Comparison of ENCODE assay signal across 12 cellular contexts in genomic region chr6:51934098-51934497, GRCh38.
DNase-seq lines count a peak whose midpoint lies in the region; ATAC-seq, FAIRE-seq and TF ChIP-seq lines count a peak whose summit lies in the region.
"Had no signal": no experiment of that assay in that cellular context is flagged by ENCODE, and none has a peak within 500 bp of the region (broad histone marks: within the 10 kb centered on the region; RNA-seq: fewer than 3 reads in every experiment).

No MANE protein-coding gene starts in this region.

- H2AFZ ChIP-seq in KMS-11 (ENCODE audit: low read depth): no peak overlapping the region
- H2AFZ ChIP-seq in GM12878 (ENCODE audit: control insufficient read depth, low read depth, low read length): no peak overlapping the region

- POLR2A ChIA-PET in MCF 10A (lab: Yijun Ruan, JAX): no interaction called here
- POLR2A ChIA-PET in GM12878 (lab: Charles Lee): no interaction called here

- TF ChIP-seq EP300 in GM12878 (IDR thresholded peaks at IDR 0.05; ENCODE audit: borderline replicate concordance in 1 of 2, control insufficient read depth in 1 of 2, low read depth in 2 of 2, low read length in 2 of 2): no peak

- peaks cover 12% of the 10 kb centered on the region for H3K27me3 Mint-ChIP-seq in MCF 10A (ENCODE audit: insufficient read depth, unreplicated experiment)
- H3K27me3 Mint-ChIP-seq: B cell had no signal

- H3K9me3 Mint-ChIP-seq in MCF 10A (ENCODE audit: unreplicated experiment): no peaks in the 10 kb centered on the region

- no peaks in the 10 kb centered on the region for H4K20me1 ChIP-seq in KMS-11 (ENCODE audit: insufficient read depth)
- no peaks in the 10 kb centered on the region for H4K20me1 ChIP-seq in GM12878 (ENCODE audit: control insufficient read depth, insufficient read depth)

- H3K4me1 Mint-ChIP-seq in MCF 10A (ENCODE audit: insufficient read depth, unreplicated experiment): no peaks in the 10 kb centered on the region
- H3K4me1 Mint-ChIP-seq: B cell had no signal

- no peaks in the 10 kb centered on the region for H3K79me2 ChIP-seq in KMS-11 (ENCODE audit: insufficient read depth, low read depth)
- H3K79me2 ChIP-seq in GM12878 (ENCODE audit: control insufficient read depth, insufficient read depth, low read length): no peaks in the 10 kb centered on the region

- ATAC-seq in GM12878 (peak; percentile 81), left ventricle myocardium superior (no peak)
- ATAC-seq: left colon had no signal

- H3K9ac ChIP-seq in KMS-11 (no peak overlapping the region), GM12878 (ENCODE audit: control insufficient read depth, insufficient read depth, low read length) (no peak overlapping the region)

- H3K4me3 ChIP-seq in breast epithelium (no peak overlapping the region), KMS-11 (IDR thresholded peaks at IDR 0.05; ENCODE audit: insufficient read depth, low read depth, low read length) (no peak overlapping the region), GM12878 (no peak overlapping the region), tibial artery (no peak overlapping the region)

- no peak overlapping the region for H3K4me3 Mint-ChIP-seq in MCF 10A (ENCODE audit: unreplicated experiment)
- H3K4me3 Mint-ChIP-seq: B cell had no signal

- H3K36me3 Mint-ChIP-seq in MCF 10A (ENCODE audit: insufficient read depth, unreplicated experiment): no peaks in the 10 kb centered on the region

- no peaks in the 10 kb centered on the region for H3K9me3 ChIP-seq in breast epithelium
- no peaks in the 10 kb centered on the region for H3K9me3 ChIP-seq in GM12878 (replicated peaks; ENCODE audit: control insufficient read depth, insufficient read depth, low read length)
- no peaks in the 10 kb centered on the region for H3K9me3 ChIP-seq in tibial artery

- no peaks in the 10 kb centered on the region for H3K27me3 ChIP-seq in breast epithelium
- no peaks in the 10 kb centered on the region for H3K27me3 ChIP-seq in KMS-11 (ENCODE audit: insufficient read depth, low read depth)
- no peaks in the 10 kb centered on the region for H3K27me3 ChIP-seq in GM12878 (replicated peaks in 1 of 2; ENCODE audit: control insufficient read depth in 2 of 2, insufficient read depth in 2 of 2, low read length in 1 of 2)
- no peaks in the 10 kb centered on the region for H3K27me3 ChIP-seq in tibial artery

- peak; percentile 28 for DNase-seq in MCF 10A (ENCODE audit: unreplicated experiment)
- no peak for DNase-seq in breast epithelium (ENCODE audit: low spot score in 2 of 2)
- DNase-seq in GM12878 (ENCODE audit: low read depth, low spot score): no peak
- DNase-seq in caudate nucleus (lab: John Stamatoyannopoulos, UW): no peak
- no peak for DNase-seq in left ventricle myocardium superior
- DNase-seq in cerebellar nuclear complex (lab: John Stamatoyannopoulos, UW): no peak
- DNase-seq in tibial artery: no peak
- DNase-seq: activated CD4-positive, alpha-beta T cell treated with anti-CD3 and anti-CD28 coated beads for 4 hours; left colon; NCI-H2081 had no signal

- H3K36me3 ChIP-seq in breast epithelium (no peaks in the 10 kb centered on the region), KMS-11 (ENCODE audit: insufficient read depth) (no peaks in the 10 kb centered on the region), GM12878 (ENCODE audit: control insufficient read depth in 2 of 2, insufficient read depth in 2 of 2, low read length in 1 of 2) (no peaks in the 10 kb centered on the region), tibial artery (no peaks in the 10 kb centered on the region)

- H3K4me2 ChIP-seq in KMS-11 (no peak overlapping the region), GM12878 (ENCODE audit: control insufficient read depth, insufficient read depth) (no peak overlapping the region)

- TF ChIP-seq CTCF in MCF 10A (IDR thresholded peaks at IDR 0.05; ENCODE audit: unreplicated experiment) (peak; percentile 34), breast epithelium (IDR thresholded peaks at IDR 0.05) (no peak), KMS-11 (conservative IDR thresholded peaks at IDR 0.05; ENCODE audit: low read depth, low read length) (peak; percentile 45; the same call in 1 of the 2 replicates), GM12878 (IDR thresholded peaks at IDR 0.05 in 2 of 3, conservative IDR thresholded peaks at IDR 0.05 in 1 of 3; ENCODE audit: control insufficient read depth in 2 of 3, extremely low read depth in 1 of 3, insufficient read depth in 1 of 3, low read depth in 3 of 3, low read length in 3 of 3) (peak; percentile 21 to 64 (median 58); a peak in 5 of 6 replicates), tibial artery (IDR thresholded peaks at IDR 0.05) (no peak)

- 25% methylated on average over 7 of the region's 7 CpGs for WGBS in GM12878 (ENCODE audit: insufficient coverage, insufficient replicate concordance, low lambda C conversion rate, missing lambda C conversion rate)

- H3K4me1 ChIP-seq in breast epithelium: no peaks in the 10 kb centered on the region
- H3K4me1 ChIP-seq in KMS-11 (ENCODE audit: low read depth, poor library complexity, severe bottlenecking): no peaks in the 10 kb centered on the region
- peaks cover 6% of the 10 kb centered on the region for H3K4me1 ChIP-seq in GM12878 (ENCODE audit: control insufficient read depth, insufficient read depth, low read length)
- no peaks in the 10 kb centered on the region for H3K4me1 ChIP-seq in tibial artery

- CTCF ChIA-PET in MCF 10A (lab: Yijun Ruan, JAX): interaction anchor here (0.6 to 1.8 kb wide), 8 partner anchors 9 to 455 kb away, joined by 3 to 6 read pairs (median 3); no protein-coding TSS in a partner anchor
- CTCF ChIA-PET in GM12878 (lab: Yijun Ruan, JAX): interaction anchor here (0.6 to 2.2 kb wide), 26 partner anchors 9 to 116 kb away, joined by 3 to 21 read pairs (median 4); no protein-coding TSS in a partner anchor

- SMC1A ChIA-PET in GM12878 (lab: Charles Lee; ENCODE audit: uncharacterized antibody, unreplicated experiment): interaction anchor here (0.6 to 1.9 kb wide), 17 partner anchors 10 to 197 kb away, joined by 3 to 9 read pairs (median 3); no protein-coding TSS in a partner anchor

- in situ Hi-C loops in GM12878 (cut with MboI): no loop called here

- H3K27ac ChIP-seq in breast epithelium (no peak overlapping the region), KMS-11 (no peak overlapping the region), GM12878 (ENCODE audit: control insufficient read depth, insufficient read depth) (no peak overlapping the region), caudate nucleus (ENCODE audit: low read depth, low read length) (no peak overlapping the region), tibial artery (no peak overlapping the region)

- TF ChIP-seq POLR2A in breast epithelium (IDR thresholded peaks at IDR 0.05) (no peak), GM12878 (IDR thresholded peaks at IDR 0.05; ENCODE audit: low read depth, low read length) (no peak)

- BruUV-seq in MCF 10A (replicated peaks; lab: Mats Ljungman, UMichigan) (no TSS peak), GM12878 (replicated peaks; lab: Mats Ljungman, UMichigan) (no TSS peak)

- no peak overlapping the region for H3K27ac Mint-ChIP-seq in MCF 10A (ENCODE audit: low read depth, unreplicated experiment)
- H3K27ac Mint-ChIP-seq: B cell had no signal

- intact Hi-C loops in MCF 10A (cut with micrococcal nuclease) (no loop called here), breast epithelium (cut with DNase I; ENCODE audit: low total_unique reads) (no loop called here), GM12878 (cut with micrococcal nuclease; ENCODE audit: unreplicated experiment) (loop anchor here (1.0 to 2.0 kb wide), 2 partner anchors 25 to 79 kb away; no protein-coding TSS in a partner anchor), left ventricle myocardium superior (cut with micrococcal nuclease) (no loop called here), tibial artery (cut with DNase I; ENCODE audit: low total_unique reads) (no loop called here)

- peak; percentile 49 for TF ChIP-seq RAD21 in GM12878 (IDR thresholded peaks at IDR 0.05; ENCODE audit: insufficient read depth, low read depth, low read length)

- RAD21 ChIA-PET in GM12878 (lab: Charles Lee; ENCODE audit: unreplicated experiment): interaction anchor here (0.6 to 2.2 kb wide), 9 partner anchors 9 to 116 kb away, joined by 3 to 9 read pairs (median 3); no protein-coding TSS in a partner anchor

- no peak for FAIRE-seq in GM12878 (lab: Jason Lieb, UNC)

TF ChIP-seq in GM12878, 131 proteins besides CTCF, POLR2A, EP300 and RAD21:
- peak; percentile 23; the same call in 1 of the 2 replicates for TF ChIP-seq SMC3 (IDR thresholded peaks at IDR 0.05; ENCODE audit: borderline replicate concordance, low read length)
- no peak for TF ChIP-seq CREM (IDR thresholded peaks at IDR 0.05; ENCODE audit: low read depth)
- no peak for TF ChIP-seq YBX1 (IDR thresholded peaks at IDR 0.05)
- TF ChIP-seq YY1 (IDR thresholded peaks at IDR 0.05; ENCODE audit: low read depth, low read length): peak; percentile 53; the same call in 1 of the 2 replicates

Comparison
In these comparisons a context has a peak if more than half of its experiments do, and no peak if none do; other contexts are left out.
1. CTCF ChIP-seq: peak in MCF 10A (single experiment), KMS-11 (single experiment) and GM12878 (3 of 3); none in breast epithelium (0 of 3) and tibial artery (0 of 2).